In the genomic region with DNA sequence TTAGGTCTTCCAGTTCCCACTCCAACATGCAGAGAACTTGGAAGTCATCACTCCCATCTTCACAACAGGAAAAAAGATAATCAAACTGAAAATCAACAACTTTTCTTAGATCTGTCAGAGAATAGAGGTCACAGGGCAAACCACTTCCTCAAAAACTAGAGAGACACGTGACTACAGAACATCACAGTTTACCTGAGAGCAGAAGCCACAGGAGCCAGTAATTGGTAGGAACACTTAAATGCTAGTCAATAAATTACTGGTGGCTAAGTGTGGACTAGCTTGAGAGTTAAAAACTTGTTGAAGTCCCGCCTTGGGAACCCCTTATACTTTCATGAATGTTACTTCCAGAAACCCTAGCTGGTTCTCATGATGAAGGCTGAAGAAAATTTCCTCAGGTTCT, we compare ENCODE assay signal across 7 cellular contexts.
DNase-seq lines count a peak whose midpoint lies in the region; ATAC-seq, FAIRE-seq and TF ChIP-seq lines count a peak whose summit lies in the region.
"Not testable (repeated sequence)": the region's sequence is repeated elsewhere in the genome, so short reads cannot be mapped to it uniquely, and the experiment has no call there.

No MANE protein-coding gene starts in this region.

- H3K4me1 ChIP-seq in KMS-11 (ENCODE audit: low read depth, poor library complexity, severe bottlenecking), result peaks cover 25% of the 10 kb centered on the region
- H3K4me1 ChIP-seq in K562 (replicated peaks in 1 of 2; ENCODE audit: control insufficient read depth in 2 of 2, insufficient read depth in 2 of 2, low read length in 2 of 2), result not testable (repeated sequence)

- H3K27me3 ChIP-seq in KMS-11 (ENCODE audit: insufficient read depth, low read depth); K562 (ENCODE audit: control insufficient read depth in 2 of 2, insufficient read depth in 2 of 2, low read length in 2 of 2): not testable (repeated sequence)

- not testable (repeated sequence) for TF ChIP-seq EP300 in K562 (IDR thresholded peaks at IDR 0.05; ENCODE audit: low read length)

- TF ChIP-seq RAD21 in K562 (CRISPR knock-in tag; conservative IDR thresholded peaks at IDR 0.05 in 1 of 2, IDR thresholded peaks at IDR 0.05 in 1 of 2), result not testable (repeated sequence)

- H2AFZ ChIP-seq in KMS-11 (ENCODE audit: low read depth); K562 (ENCODE audit: low read depth, low read length): not testable (repeated sequence)

- in situ Hi-C loops in K562 (cut with MboI), result loop anchor here (5.0 kb wide), 1 partner anchor 172 kb away; no protein-coding TSS in a partner anchor

- not testable (repeated sequence) for TF ChIP-seq CTCF in KMS-11 (conservative IDR thresholded peaks at IDR 0.05; ENCODE audit: low read depth, low read length); K562 (IDR thresholded peaks at IDR 0.05 in 2 of 3, conservative IDR thresholded peaks at IDR 0.05 in 1 of 3; ENCODE audit: insufficient read depth in 2 of 3, low read depth in 1 of 3, low read length in 3 of 3)

- ATAC-seq in GM18502 (IDR thresholded peaks at IDR 0.05; ENCODE audit: poor library complexity, unreplicated experiment) (peak; percentile 61), GM18909 (IDR thresholded peaks at IDR 0.05; ENCODE audit: poor library complexity, unreplicated experiment) (peak; percentile 66), GM19452 (IDR thresholded peaks at IDR 0.05; ENCODE audit: unreplicated experiment) (peak; percentile 82), HG03159 (IDR thresholded peaks at IDR 0.05; ENCODE audit: unreplicated experiment) (peak; percentile 75)
- ATAC-seq in K562, result not testable (repeated sequence)

- POLR2A ChIA-PET in K562 (lab: Yijun Ruan, JAX), result not testable (repeated sequence)

- intact Hi-C loops in K562 (cut with micrococcal nuclease), result not testable (repeated sequence)

- CTCF ChIA-PET in K562 (lab: Yijun Ruan, JAX; ENCODE audit: low intra/inter-chr PET ratio), result not testable (repeated sequence)

- H3K9ac ChIP-seq in KMS-11; K562 (ENCODE audit: insufficient read depth in 1 of 2, low read depth in 2 of 2, low read length in 2 of 2): not testable (repeated sequence)

- peak overlapping the region; percentile 29; the same call in 1 of the 2 replicates for H3K4me2 ChIP-seq in KMS-11
- H3K4me2 ChIP-seq in K562 (ENCODE audit: insufficient read depth, low read length), result not testable (repeated sequence)

- not testable (repeated sequence) for H3K36me3 ChIP-seq in KMS-11 (ENCODE audit: insufficient read depth); K562 (ENCODE audit: control insufficient read depth, insufficient read depth, low read length)

- BruUV-seq in K562 (replicated peaks; lab: Mats Ljungman, UMichigan), result not testable (repeated sequence)

- not testable (repeated sequence) for H4K20me1 ChIP-seq in KMS-11 (ENCODE audit: insufficient read depth); K562 (replicated peaks; ENCODE audit: control insufficient read depth, insufficient read depth, low read length)

- DNase-seq in H54 (ENCODE audit: insufficient read length, low spot score); K562 (ENCODE audit: extremely low read depth in 1 of 4, low spot score in 3 of 4): not testable (repeated sequence)

- peak overlapping the region; percentile 75 for H3K27ac ChIP-seq in KMS-11
- H3K27ac ChIP-seq in K562 (ENCODE audit: extremely low read depth, low read depth, low read length), result not testable (repeated sequence)

- TF ChIP-seq POLR2A in H54 (IDR thresholded peaks at IDR 0.05; ENCODE audit: low read depth, low read length); K562 (conservative IDR thresholded peaks at IDR 0.05): not testable (repeated sequence)

- not testable (repeated sequence) for H3K4me3 ChIP-seq in KMS-11 (IDR thresholded peaks at IDR 0.05; ENCODE audit: insufficient read depth, low read depth, low read length); K562

- FAIRE-seq in H54 (lab: Jason Lieb, UNC), result peak; percentile 11
- FAIRE-seq in K562 (lab: Jason Lieb, UNC), result not testable (repeated sequence)

- not testable (repeated sequence) for H3K9me3 ChIP-seq in K562 (replicated peaks; ENCODE audit: control insufficient read depth, insufficient read depth, low read depth, low read length)

- H3K9me1 ChIP-seq in K562 (ENCODE audit: control insufficient read depth, insufficient read depth, low read length), result not testable (repeated sequence)

- H3K79me2 ChIP-seq in KMS-11 (ENCODE audit: insufficient read depth, low read depth); K562 (ENCODE audit: control insufficient read depth, insufficient read depth, low read length): not testable (repeated sequence)

- WGBS in K562 (ENCODE audit: insufficient coverage, low coverage, missing lambda C conversion rate), result no CpG with 5 or more reads among the region's 2 CpGs

TF ChIP-seq in K562, 482 proteins besides CTCF, POLR2A, EP300 and RAD21:
- peak; percentile 24; the same call in 1 of the 2 replicates for TF ChIP-seq RAD51 (IDR thresholded peaks at IDR 0.05; ENCODE audit: borderline replicate concordance, low read depth)
TF ChIP-seq in K562: peak in this region for 1; not testable (repeated sequence) for 481.
